In genomic region chr9:136721339-136722092, GRCh38 we compare ENCODE assay signal across 1 cellular context.
TF ChIP-seq lines count a peak whose summit lies in the region.

No MANE protein-coding gene starts in this region.

TF ChIP-seq in H1, 55 proteins besides CTCF, POLR2A, EP300 and RAD21:
- TF ChIP-seq POLR2AphosphoS5 (IDR thresholded peaks at IDR 0.05; ENCODE audit: low read depth, low read length), result 0 out of 2 replicates have a peak, but pooled peaks have one; percentile 7
- no peak for TF ChIP-seq NRF1 (IDR thresholded peaks at IDR 0.05; ENCODE audit: low read depth, low read length)
TF ChIP-seq in H1: peak in this region for 1.
